In genomic region chr5:172048539-172049101, GRCh38 we compare ENCODE assay signal across 17 cellular contexts. TPM values are rescaled to one million over a fixed set of nuclear protein-coding genes. Genes with fewer than 3 reads are reported as not detected.
A peak's percentile ranks its signal among the peaks of the same experiment; 100 is the strongest.
DNase-seq lines count a peak whose midpoint lies in the region; ATAC-seq and TF ChIP-seq lines count a peak whose summit lies in the region.
"Had no signal": no experiment of that assay in that cellular context is flagged by ENCODE, and none has a peak within 500 bp of the region (broad histone marks: within the 10 kb centered on the region; RNA-seq: fewer than 3 reads in every experiment).

No MANE protein-coding gene starts in this region.

- no peak overlapping the region for H3K4me3 ChIP-seq in CD8-positive, alpha-beta memory T cell (ENCODE audit: low read length)
- H3K4me3 ChIP-seq in IMR-90 (ENCODE audit: insufficient read depth, low read depth, low read length): no peak overlapping the region
- no peak overlapping the region for H3K4me3 ChIP-seq in cardiac fibroblast (replicated peaks in 1 of 2; ENCODE audit: low read depth in 2 of 2, low read length in 2 of 2)
- H3K4me3 ChIP-seq in smooth muscle cell: no peak overlapping the region
- H3K4me3 ChIP-seq: adrenal gland, BLaER1, heart right ventricle, K562, SJSA1 had no signal

- CTCF ChIA-PET in CD8-positive, alpha-beta memory T cell (lab: Charles Lee): interaction anchor here (1.3 to 1.5 kb wide), 2 partner anchors 10 to 13 kb away, joined by 3 to 4 read pairs; no protein-coding TSS in a partner anchor
- CTCF ChIA-PET in IMR-90 (lab: Yijun Ruan, JAX): no interaction called here

- no peak overlapping the region for H2BK15ac ChIP-seq in IMR-90 (ENCODE audit: low read depth, low read length)

- BruUV-seq in IMR-90 (replicated peaks; lab: Mats Ljungman, UMichigan): no TSS peak

- H2AK9ac ChIP-seq in IMR-90 (replicated peaks; ENCODE audit: low read depth, low read length, poor library complexity): no peak overlapping the region

- no peak overlapping the region for H2BK20ac ChIP-seq in IMR-90 (ENCODE audit: low read depth, low read length)

- H3K4me2 ChIP-seq in IMR-90 (ENCODE audit: low read depth, low read length): no peak overlapping the region
- H3K4me2 ChIP-seq in smooth muscle cell: no peak overlapping the region

- no peak for TF ChIP-seq POLR2A in IMR-90 (IDR thresholded peaks at IDR 0.05; ENCODE audit: low read depth, low read length)

- no peak overlapping the region for H4K5ac ChIP-seq in IMR-90 (ENCODE audit: low read depth, low read length)

- no peaks in the 10 kb centered on the region for H3K79me2 ChIP-seq in smooth muscle cell (ENCODE audit: low read depth)
- H3K79me2 ChIP-seq: parathyroid adenoma had no signal

- H3K4me1 ChIP-seq in CD8-positive, alpha-beta memory T cell (ENCODE audit: insufficient read depth, low read length): no peaks in the 10 kb centered on the region
- no peaks in the 10 kb centered on the region for H3K4me1 ChIP-seq in IMR-90 (ENCODE audit: control insufficient read depth, insufficient read depth, low read length)
- H3K4me1 ChIP-seq in smooth muscle cell (ENCODE audit: low read depth): no peaks in the 10 kb centered on the region

- H3K14ac ChIP-seq in IMR-90 (replicated peaks; ENCODE audit: low read depth, low read length): no peak overlapping the region

- H3K56ac ChIP-seq in IMR-90 (ENCODE audit: extremely low read depth, insufficient read depth, low read length): no peak overlapping the region

- in situ Hi-C loops in IMR-90 (cut with MboI; ENCODE audit: low sequenced_read_pairs): loop anchor here (10.0 to 25.0 kb wide), 3 partner anchors 134 to 634 kb away; partner anchors contain the start of gene FGF18

- dilution Hi-C loops in IMR-90 (cut with HindIII; ENCODE audit: low sequenced_read_pairs, unreplicated experiment): no loop called here

- H3K9me3 Mint-ChIP-seq in CD8-positive, alpha-beta memory T cell: no peaks in the 10 kb centered on the region
- no peaks in the 10 kb centered on the region for H3K9me3 Mint-ChIP-seq in naive thymus-derived CD8-positive, alpha-beta T cell

- no peak overlapping the region for H4K91ac ChIP-seq in IMR-90 (ENCODE audit: insufficient read depth, low read depth, low read length)

- H3K9ac ChIP-seq in IMR-90 (ENCODE audit: low read depth, low read length) (no peak overlapping the region), smooth muscle cell (ENCODE audit: low read depth) (no peak overlapping the region)
- H3K9ac ChIP-seq: BLaER1, parathyroid adenoma had no signal

- TF ChIP-seq CTCF in IMR-90 (conservative IDR thresholded peaks at IDR 0.05; ENCODE audit: low read depth, low read length) (no peak), cardiac fibroblast (IDR thresholded peaks at IDR 0.05; ENCODE audit: low read depth, low read length) (no peak), smooth muscle cell (IDR thresholded peaks at IDR 0.05; ENCODE audit: borderline replicate concordance, insufficient read depth, poor library complexity, severe bottlenecking) (no peak)

- H3K27me3 Mint-ChIP-seq in CD8-positive, alpha-beta memory T cell: peaks cover 0 to 4% of the 10 kb centered on the region in 2 donors
- no peaks in the 10 kb centered on the region for H3K27me3 Mint-ChIP-seq in naive thymus-derived CD8-positive, alpha-beta T cell

- H2AK5ac ChIP-seq in IMR-90 (ENCODE audit: low read depth, low read length): no peak overlapping the region

- peaks cover 3 to 5% (median 5%) of the 10 kb centered on the region in 3 donors for H3K4me1 Mint-ChIP-seq in CD8-positive, alpha-beta memory T cell
- H3K4me1 Mint-ChIP-seq in naive thymus-derived CD8-positive, alpha-beta T cell: peaks cover 2 to 18% (median 15%) of the 10 kb centered on the region in 4 donors

- no peak for DNase-seq in CD8-positive, alpha-beta memory T cell
- DNase-seq in IMR-90: peak; percentile 38
- peak; percentile 20 to 32 for DNase-seq in cardiac fibroblast (ENCODE audit: low read depth in 2 of 2)
- no peak for DNase-seq in naive thymus-derived CD8-positive, alpha-beta T cell
- DNase-seq in AG08396 (ENCODE audit: low spot score): no peak
- no peak for DNase-seq in NCI-H2171 (lab: John Stamatoyannopoulos, UW)
- DNase-seq in smooth muscle cell (lab: John Stamatoyannopoulos, UW; ENCODE audit: unreplicated experiment): no peak
- DNase-seq: DND-41, heart right ventricle, NCI-H1417, NCI-H510A had no signal

- H3K9me1 ChIP-seq in IMR-90 (ENCODE audit: insufficient read depth, low read length): peaks cover 4% of the 10 kb centered on the region; the same call in 1 of the 2 replicates

- intact Hi-C loops in IMR-90 (cut with micrococcal nuclease): no loop called here

- POLR2A ChIA-PET in CD8-positive, alpha-beta memory T cell (lab: Charles Lee): interaction anchor here (1.5 kb wide), 1 partner anchor 42 kb away, joined by 3 read pairs; the partner anchor contains the start of gene FBXW11
- POLR2A ChIA-PET in IMR-90 (lab: Charles Lee; ENCODE audit: unreplicated experiment): no interaction called here
- POLR2A ChIA-PET in naive thymus-derived CD8-positive, alpha-beta T cell (lab: Charles Lee): no interaction called here

- no peak overlapping the region for H3K23ac ChIP-seq in IMR-90 (ENCODE audit: low read depth, low read length)

- peak overlapping the region in 6 of 8 donors; percentile 42 to 90 (median 64) for H3K27ac Mint-ChIP-seq in CD8-positive, alpha-beta memory T cell
- peak overlapping the region; percentile 52 to 95 (median 78) for H3K27ac Mint-ChIP-seq in naive thymus-derived CD8-positive, alpha-beta T cell

- 94% methylated on average over 5 of the region's 12 CpGs; no CpG with 5 or more reads in 1 of the 2 experiments for WGBS in IMR-90 (ENCODE audit: extremely low coverage in 2 of 2, insufficient read length in 1 of 2), 2 experiments
- WGBS in smooth muscle cell (ENCODE audit: low lambda C conversion rate): 94% methylated on average over 12 of the region's 12 CpGs

- ATAC-seq in IMR-90 (ENCODE audit: low read depth) (no peak), HG03378 (IDR thresholded peaks at IDR 0.05; ENCODE audit: unreplicated experiment) (no peak)
- ATAC-seq in naive thymus-derived CD8-positive, alpha-beta T cell: no peak
- ATAC-seq: heart right ventricle had no signal

- peaks cover 12 to 88% (median 24%) of the 10 kb centered on the region in 3 donors for H3K36me3 Mint-ChIP-seq in CD8-positive, alpha-beta memory T cell
- H3K36me3 Mint-ChIP-seq in naive thymus-derived CD8-positive, alpha-beta T cell: peaks cover 0 to 96% (median 24%) of the 10 kb centered on the region in 3 donors

- no peaks in the 10 kb centered on the region for H3K9me3 ChIP-seq in CD8-positive, alpha-beta memory T cell (ENCODE audit: low read length)
- no peaks in the 10 kb centered on the region for H3K9me3 ChIP-seq in IMR-90 (ENCODE audit: control insufficient read depth, insufficient read depth, low read length)
- no peaks in the 10 kb centered on the region for H3K9me3 ChIP-seq in smooth muscle cell (replicated peaks; ENCODE audit: low read depth)
- H3K9me3 ChIP-seq: adrenal gland, BLaER1, heart right ventricle, SJSA1 had no signal

- no peaks in the 10 kb centered on the region for H3F3A ChIP-seq in smooth muscle cell (ENCODE audit: low read depth)

- H3K18ac ChIP-seq in IMR-90 (ENCODE audit: low read depth, low read length): no peak overlapping the region

- H3K4me3 Mint-ChIP-seq in CD8-positive, alpha-beta memory T cell: peak overlapping the region in 2 of 7 donors; percentile 38 to 47
- peak overlapping the region in 2 of 10 donors; percentile 17 to 56 for H3K4me3 Mint-ChIP-seq in naive thymus-derived CD8-positive, alpha-beta T cell

- H4K20me1 ChIP-seq in IMR-90 (ENCODE audit: insufficient read depth, low read length): no peaks in the 10 kb centered on the region
- no peaks in the 10 kb centered on the region for H4K20me1 ChIP-seq in smooth muscle cell (ENCODE audit: low read depth)
- H4K20me1 ChIP-seq: BLaER1 had no signal

- H2BK120ac ChIP-seq in IMR-90 (ENCODE audit: low read depth, low read length): no peak overlapping the region

- H3K27ac ChIP-seq in CD8-positive, alpha-beta memory T cell (ENCODE audit: low read depth, low read length): no peak overlapping the region
- no peak overlapping the region for H3K27ac ChIP-seq in IMR-90 (ENCODE audit: insufficient read depth, low read length)
- H3K27ac ChIP-seq in smooth muscle cell (ENCODE audit: low read depth): no peak overlapping the region
- H3K27ac ChIP-seq: adrenal gland, BLaER1, parathyroid adenoma, SJSA1 had no signal

- no peak overlapping the region for H2BK5ac ChIP-seq in IMR-90 (ENCODE audit: low read depth, low read length, poor library complexity, severe bottlenecking)

- H3K36me3 ChIP-seq in CD8-positive, alpha-beta memory T cell (ENCODE audit: insufficient read depth, low read length): peaks cover 85% of the 10 kb centered on the region
- H3K36me3 ChIP-seq in IMR-90 (ENCODE audit: control insufficient read depth, insufficient read depth, low read length) (peaks cover 45% of the 10 kb centered on the region), smooth muscle cell (ENCODE audit: low read depth) (no peaks in the 10 kb centered on the region)

- H4K8ac ChIP-seq in IMR-90 (ENCODE audit: low read depth in 2 of 2, low read length in 2 of 2): no peak overlapping the region

- H3K4ac ChIP-seq in IMR-90 (ENCODE audit: low read depth, low read length): no peak overlapping the region

- no peaks in the 10 kb centered on the region for H3K27me3 ChIP-seq in CD8-positive, alpha-beta memory T cell (ENCODE audit: insufficient read depth, low read length, poor library complexity, severe bottlenecking)
- no peaks in the 10 kb centered on the region for H3K27me3 ChIP-seq in IMR-90 (ENCODE audit: control insufficient read depth, insufficient read depth, low read length)
- H3K27me3 ChIP-seq in smooth muscle cell (ENCODE audit: low read depth): no peaks in the 10 kb centered on the region
- H3K27me3 ChIP-seq: adrenal gland, BLaER1, heart right ventricle, SJSA1 had no signal

- no peak for TF ChIP-seq RAD21 in IMR-90 (IDR thresholded peaks at IDR 0.05; ENCODE audit: low read length)

- peaks cover 0 to 3% of the 10 kb centered on the region in 2 experiments; a peak in 2 of 4 replicates for H3K79me1 ChIP-seq in IMR-90 (ENCODE audit: low read depth in 1 of 2, low read length in 2 of 2)

- H2AFZ ChIP-seq in IMR-90 (replicated peaks; ENCODE audit: low read length, poor library complexity) (no peak overlapping the region), smooth muscle cell (ENCODE audit: low read depth) (no peak overlapping the region)
- H2AFZ ChIP-seq: parathyroid adenoma had no signal

TF ChIP-seq in IMR-90, 13 proteins besides CTCF, POLR2A, EP300 and RAD21 (continues in another document):
- TF ChIP-seq MXI1 (IDR thresholded peaks at IDR 0.05; ENCODE audit: borderline replicate concordance, low read depth, low read length) (no peak), RFX5 (IDR thresholded peaks at IDR 0.05; ENCODE audit: low read depth, low read length) (no peak)

RNA-seq across cellular contexts. Expression of gene FBXW11, which starts 42.2 kb away (rescaled TPM):
- 10 to 100 TPM; 44.7 to 46.9 TPM for total RNA-seq in CD8-positive, alpha-beta memory T cell
- polyA plus RNA-seq in CD8-positive, alpha-beta memory T cell: 25.8 TPM
- total RNA-seq in IMR-90 (2012; rRNA removed): 97.1 and 100 TPM in 2 replicates
- polyA plus RNA-seq in IMR-90 (2012; rRNA removed): 29.1 and 34.3 TPM in 2 replicates
- 14.9 and 17.1 TPM in 2 replicates for polyA plus RNA-seq in IMR-90 (2012; cell fraction: cytosol; rRNA removed)
- polyA plus RNA-seq in IMR-90 (2012; cell fraction: nucleus; rRNA removed; ENCODE audit: low replicate concordance): 10.5 and 28.9 TPM in 2 replicates
- total RNA-seq in naive thymus-derived CD8-positive, alpha-beta T cell: 10 to 100 TPM; 36.9 to 39.5 TPM
- polyA plus RNA-seq in naive thymus-derived CD8-positive, alpha-beta T cell: 10 to 100 TPM; 13.5 to 18.3 (median 16.2) TPM
- total RNA-seq in smooth muscle cell: 83.0 and 83.7 TPM in 2 replicates
- 27.4 and 30.6 TPM in 2 replicates for polyA plus RNA-seq in smooth muscle cell

Comparison
In these comparisons a context has a peak if more than half of its experiments do, and no peak if none do; other contexts are left out.
1. DNase-seq: peak in IMR-90 (single experiment) and cardiac fibroblast (2 of 2); none in CD8-positive, alpha-beta memory T cell (0 of 5), naive thymus-derived CD8-positive, alpha-beta T cell (0 of 10), AG08396 (single experiment), NCI-H2171 (single experiment) and smooth muscle cell (single experiment).